Comparison of ENCODE assay signal across 8 cellular contexts in genomic region chr13:110444226-110444653, GRCh38.
DNase-seq lines count a peak whose midpoint lies in the region; ATAC-seq, FAIRE-seq and TF ChIP-seq lines count a peak whose summit lies in the region.

No MANE protein-coding gene starts in this region.

- in situ Hi-C loops in ACHN (cut with HindIII; ENCODE audit: low pct_ligation_motif_present, low pct_unique_long_range_greater_than_20kb, low sequenced_read_pairs), result loop anchor here (25.0 kb wide), 1 partner anchor 232 kb away; no protein-coding TSS in a partner anchor

- H4K20me1 ChIP-seq in MM.1S (ENCODE audit: insufficient read depth, low read length), result no peaks in the 10 kb centered on the region

- H3K9me2 ChIP-seq in MM.1S (replicated peaks; ENCODE audit: insufficient read depth, low read length), result no peaks in the 10 kb centered on the region

- no peaks in the 10 kb centered on the region for H3K9me3 Mint-ChIP-seq in T-cell

- CTCF ChIA-PET in T-cell (lab: Charles Lee), result no interaction called here

- no peak for ATAC-seq in T-cell (replicated peaks in 1 of 4)

- FAIRE-seq in GM19239 (lab: Jason Lieb, UNC), result peak; percentile 84

- peaks cover 41 to 49% of the 10 kb centered on the region in 2 donors for H3K27me3 Mint-ChIP-seq in T-cell

- no peak overlapping the region for H2AFZ ChIP-seq in MM.1S (ENCODE audit: low read length)

- no peaks in the 10 kb centered on the region for H3K4me1 Mint-ChIP-seq in T-cell

- H3F3A ChIP-seq in MM.1S (ENCODE audit: insufficient read depth, low read length), result no peaks in the 10 kb centered on the region

- no peak overlapping the region for H3K4me3 ChIP-seq in MM.1S (ENCODE audit: low read length)

- no peaks in the 10 kb centered on the region for H3K4me1 ChIP-seq in MM.1S (ENCODE audit: low read length)

- POLR2A ChIA-PET in T-cell (lab: Charles Lee), result no interaction called here

- no peaks in the 10 kb centered on the region for H3K79me2 ChIP-seq in MM.1S (ENCODE audit: low read length)

- no peak overlapping the region for H3K27ac ChIP-seq in MM.1S (ENCODE audit: low read length)

- DNase-seq in ACHN (peak; percentile 53), GM19239 (ENCODE audit: insufficient read length, low spot score) (no peak), MM.1S (peak; percentile 60), fibroblast of peridontal ligament (ENCODE audit: extremely low read depth) (peak; percentile 76), ecto neural progenitor cell (ENCODE audit: low spot score) (no peak), NCI-H1092 treated with DMSO at 0.1 percent for 48 hours (lab: John Stamatoyannopoulos, UW) (no peak), T-cell (no peak)
- no peak for DNase-seq in activated CD8-positive, alpha-beta memory T cell treated with anti-CD3 and anti-CD28 coated beads for 24 hours

- no peaks in the 10 kb centered on the region for H3K36me3 ChIP-seq in MM.1S (replicated peaks; ENCODE audit: insufficient read depth, low read length)

- H3K4me2 ChIP-seq in MM.1S (ENCODE audit: low read depth, low read length), result no peak overlapping the region

- H3K9ac ChIP-seq in MM.1S (ENCODE audit: low read length), result no peak overlapping the region

- peak; percentile 37 for TF ChIP-seq CTCF in MM.1S (IDR thresholded peaks at IDR 0.05; ENCODE audit: low read length)

- no peak overlapping the region for H3K4me3 Mint-ChIP-seq in T-cell

- H3K27me3 ChIP-seq in MM.1S (replicated peaks; ENCODE audit: insufficient read depth, low read length), result no peaks in the 10 kb centered on the region

- no peak overlapping the region for H3K27ac Mint-ChIP-seq in T-cell

- H3K36me3 Mint-ChIP-seq in T-cell, result no peaks in the 10 kb centered on the region

- no peaks in the 10 kb centered on the region for H3K9me3 ChIP-seq in MM.1S (replicated peaks; ENCODE audit: insufficient read depth, low read length)

Comparison
In these comparisons a context has a peak if more than half of its experiments do, and no peak if none do; other contexts are left out.
1. DNase-seq: peak in ACHN (single experiment), MM.1S (single experiment) and fibroblast of peridontal ligament (single experiment); none in GM19239 (single experiment), ecto neural progenitor cell (single experiment), NCI-H1092 treated with DMSO at 0.1 percent for 48 hours (single experiment), T-cell (0 of 34) and activated CD8-positive, alpha-beta memory T cell treated with anti-CD3 and anti-CD28 coated beads for 24 hours (single experiment).